In the genomic region with DNA sequence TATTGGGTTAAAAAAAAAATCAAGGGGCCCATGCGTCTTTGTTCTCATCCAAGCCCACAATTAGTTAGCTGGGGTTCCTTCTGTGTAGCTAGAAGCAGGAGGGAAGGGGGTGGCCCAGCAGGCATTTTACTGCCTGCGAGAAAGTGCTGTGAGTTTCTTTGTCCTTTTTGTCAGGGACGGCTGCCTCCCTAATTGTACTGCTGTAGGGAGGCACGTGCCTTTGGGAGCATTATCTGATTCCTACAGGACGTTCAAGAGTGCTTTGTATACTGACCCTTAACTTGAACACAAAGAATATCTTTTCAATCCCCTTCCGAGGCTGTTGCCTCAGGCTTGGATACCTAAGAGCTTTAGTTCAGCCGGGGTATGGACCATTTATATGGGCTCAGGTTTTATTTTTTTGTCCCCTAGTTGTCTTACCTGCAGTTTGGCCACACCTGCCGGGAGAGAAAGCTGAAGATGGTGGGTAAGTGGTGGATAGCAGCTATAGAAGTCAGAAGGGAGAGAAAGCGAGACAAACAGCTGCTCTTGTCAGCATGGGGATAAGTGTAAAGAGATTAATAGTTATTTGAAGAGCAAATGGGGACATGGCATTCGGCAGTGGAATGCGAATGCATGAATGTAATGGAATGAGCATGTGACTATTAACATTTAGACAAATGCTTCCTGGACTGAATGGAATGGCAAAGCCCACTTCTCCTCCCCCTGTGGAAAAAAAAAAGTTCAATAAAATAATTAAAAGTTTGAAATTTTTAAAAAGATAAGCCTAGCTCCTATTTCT, we compare ENCODE assay signal across 1 cellular context.
TF ChIP-seq lines count a peak whose summit lies in the region.

No MANE protein-coding gene starts in this region.

TF ChIP-seq in GM23338, 12 proteins besides CTCF, POLR2A, EP300 and RAD21 (continued from another document):
- TF ChIP-seq ZNF331 (CRISPR knock-in tag; IDR thresholded peaks at IDR 0.05; ENCODE audit: low read depth) (no peak), STAT1 (IDR thresholded peaks at IDR 0.05; ENCODE audit: unreplicated experiment) (no peak), JUNB (IDR thresholded peaks at IDR 0.05; ENCODE audit: unreplicated experiment) (no peak), POLR2AphosphoS5 (IDR thresholded peaks at IDR 0.05; ENCODE audit: low read depth) (no peak)
- TF ChIP-seq, protein P1, sequence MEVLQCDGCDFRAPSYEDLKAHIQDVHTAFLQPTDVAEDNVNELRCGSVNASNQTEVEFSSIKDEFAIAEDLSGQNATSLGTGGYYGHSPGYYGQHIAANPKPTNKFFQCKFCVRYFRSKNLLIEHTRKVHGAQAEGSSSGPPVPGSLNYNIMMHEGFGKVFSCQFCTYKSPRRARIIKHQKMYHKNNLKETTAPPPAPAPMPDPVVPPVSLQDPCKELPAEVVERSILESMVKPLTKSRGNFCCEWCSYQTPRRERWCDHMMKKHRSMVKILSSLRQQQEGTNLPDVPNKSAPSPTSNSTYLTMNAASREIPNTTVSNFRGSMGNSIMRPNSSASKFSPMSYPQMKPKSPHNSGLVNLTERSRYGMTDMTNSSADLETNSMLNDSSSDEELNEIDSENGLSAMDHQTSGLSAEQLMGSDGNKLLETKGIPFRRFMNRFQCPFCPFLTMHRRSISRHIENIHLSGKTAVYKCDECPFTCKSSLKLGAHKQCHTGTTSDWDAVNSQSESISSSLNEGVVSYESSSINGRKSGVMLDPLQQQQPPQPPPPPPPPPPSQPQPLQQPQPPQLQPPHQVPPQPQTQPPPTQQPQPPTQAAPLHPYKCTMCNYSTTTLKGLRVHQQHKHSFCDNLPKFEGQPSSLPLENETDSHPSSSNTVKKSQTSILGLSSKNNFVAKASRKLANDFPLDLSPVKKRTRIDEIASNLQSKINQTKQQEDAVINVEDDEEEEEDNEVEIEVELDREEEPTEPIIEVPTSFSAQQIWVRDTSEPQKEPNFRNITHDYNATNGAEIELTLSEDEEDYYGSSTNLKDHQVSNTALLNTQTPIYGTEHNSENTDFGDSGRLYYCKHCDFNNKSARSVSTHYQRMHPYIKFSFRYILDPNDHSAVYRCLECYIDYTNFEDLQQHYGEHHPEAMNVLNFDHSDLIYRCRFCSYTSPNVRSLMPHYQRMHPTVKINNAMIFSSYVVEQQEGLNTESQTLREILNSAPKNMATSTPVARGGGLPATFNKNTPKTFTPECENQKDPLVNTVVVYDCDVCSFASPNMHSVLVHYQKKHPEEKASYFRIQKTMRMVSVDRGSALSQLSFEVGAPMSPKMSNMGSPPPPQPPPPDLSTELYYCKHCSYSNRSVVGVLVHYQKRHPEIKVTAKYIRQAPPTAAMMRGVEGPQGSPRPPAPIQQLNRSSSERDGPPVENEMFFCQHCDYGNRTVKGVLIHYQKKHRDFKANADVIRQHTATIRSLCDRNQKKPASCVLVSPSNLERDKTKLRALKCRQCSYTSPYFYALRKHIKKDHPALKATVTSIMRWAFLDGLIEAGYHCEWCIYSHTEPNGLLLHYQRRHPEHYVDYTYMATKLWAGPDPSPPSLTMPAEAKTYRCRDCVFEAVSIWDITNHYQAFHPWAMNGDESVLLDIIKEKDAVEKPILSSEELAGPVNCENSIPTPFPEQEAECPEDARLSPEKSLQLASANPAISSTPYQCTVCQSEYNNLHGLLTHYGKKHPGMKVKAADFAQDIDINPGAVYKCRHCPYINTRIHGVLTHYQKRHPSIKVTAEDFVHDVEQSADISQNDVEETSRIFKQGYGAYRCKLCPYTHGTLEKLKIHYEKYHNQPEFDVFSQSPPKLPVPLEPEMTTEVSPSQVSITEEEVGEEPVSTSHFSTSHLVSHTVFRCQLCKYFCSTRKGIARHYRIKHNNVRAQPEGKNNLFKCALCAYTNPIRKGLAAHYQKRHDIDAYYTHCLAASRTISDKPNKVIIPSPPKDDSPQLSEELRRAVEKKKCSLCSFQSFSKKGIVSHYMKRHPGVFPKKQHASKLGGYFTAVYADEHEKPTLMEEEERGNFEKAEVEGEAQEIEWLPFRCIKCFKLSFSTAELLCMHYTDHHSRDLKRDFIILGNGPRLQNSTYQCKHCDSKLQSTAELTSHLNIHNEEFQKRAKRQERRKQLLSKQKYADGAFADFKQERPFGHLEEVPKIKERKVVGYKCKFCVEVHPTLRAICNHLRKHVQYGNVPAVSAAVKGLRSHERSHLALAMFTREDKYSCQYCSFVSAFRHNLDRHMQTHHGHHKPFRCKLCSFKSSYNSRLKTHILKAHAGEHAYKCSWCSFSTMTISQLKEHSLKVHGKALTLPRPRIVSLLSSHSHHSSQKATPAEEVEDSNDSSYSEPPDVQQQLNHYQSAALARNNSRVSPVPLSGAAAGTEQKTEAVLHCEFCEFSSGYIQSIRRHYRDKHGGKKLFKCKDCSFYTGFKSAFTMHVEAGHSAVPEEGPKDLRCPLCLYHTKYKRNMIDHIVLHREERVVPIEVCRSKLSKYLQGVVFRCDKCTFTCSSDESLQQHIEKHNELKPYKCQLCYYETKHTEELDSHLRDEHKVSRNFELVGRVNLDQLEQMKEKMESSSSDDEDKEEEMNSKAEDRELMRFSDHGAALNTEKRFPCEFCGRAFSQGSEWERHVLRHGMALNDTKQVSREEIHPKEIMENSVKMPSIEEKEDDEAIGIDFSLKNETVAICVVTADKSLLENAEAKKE (CRISPR knock-in tag; IDR thresholded peaks at IDR 0.05) = no peak
